Comparison of ENCODE assay signal across 13 cellular contexts in the genomic region with DNA sequence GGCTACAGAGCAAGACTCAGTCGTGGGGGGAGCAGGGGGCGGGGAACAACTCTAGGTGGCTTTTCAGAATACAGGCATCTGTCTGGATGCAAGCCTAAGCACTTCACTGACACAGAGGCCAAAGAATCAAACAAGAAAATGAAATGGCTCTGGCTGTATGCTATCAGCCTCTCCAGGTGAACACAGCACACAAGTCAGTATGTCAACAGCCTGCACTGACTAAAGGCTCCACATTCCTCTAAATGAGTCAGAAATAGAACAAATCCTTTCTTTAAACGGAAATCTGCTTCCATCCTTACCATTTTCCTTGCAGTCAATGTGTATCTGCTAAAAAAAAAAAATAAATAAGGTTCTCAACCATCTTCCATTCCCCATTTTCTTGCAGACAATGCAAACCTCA.
DNase-seq lines count a peak whose midpoint lies in the region; ATAC-seq, FAIRE-seq and TF ChIP-seq lines count a peak whose summit lies in the region.
"Had no signal": no experiment of that assay in that cellular context is flagged by ENCODE, and none has a peak within 500 bp of the region (broad histone marks: within the 10 kb centered on the region; RNA-seq: fewer than 3 reads in every experiment).

No MANE protein-coding gene starts in this region.

- H3K4me3 ChIP-seq in PC-3 (ENCODE audit: low read length) (no peak overlapping the region), fibroblast of mammary gland (ENCODE audit: control insufficient read depth, low read depth, low read length) (no peak overlapping the region), spleen (no peak overlapping the region)
- H3K4me3 ChIP-seq: breast epithelium had no signal

- H3K4me1 Mint-ChIP-seq in natural killer cell, result no peaks in the 10 kb centered on the region

- DNase-seq in GM12891 (ENCODE audit: insufficient read length, low spot score) (no peak), PC-3 (peak; percentile 64), fibroblast of mammary gland (ENCODE audit: low read depth) (peak; percentile 26), spleen (no peak), DMS 273 treated with DMSO at 0.1 percent for 48 hours (lab: John Stamatoyannopoulos, UW) (no peak), natural killer cell (no peak)
- no peak for DNase-seq in activated CD4-positive, alpha-beta T cell treated with anti-CD3 and anti-CD28 coated beads for 48 hours
- DNase-seq: activated CD8-positive, alpha-beta memory T cell treated with anti-CD3 and anti-CD28 coated beads for 24 hours; CD8-positive, alpha-beta memory T cell; NCI-H2171 had no signal

- intact Hi-C loops in PC-3 (cut with micrococcal nuclease) (loop anchor here (5.0 kb wide), 1 partner anchor 70 kb away; no protein-coding TSS in a partner anchor), spleen (cut with DNase I; ENCODE audit: low total_unique reads) (no loop called here), natural killer cell (cut with micrococcal nuclease) (no loop called here)

- no peaks in the 10 kb centered on the region for H3K27me3 ChIP-seq in PC-3 (ENCODE audit: low read length)
- no peaks in the 10 kb centered on the region for H3K27me3 ChIP-seq in spleen (replicated peaks in 1 of 7)
- H3K27me3 ChIP-seq: breast epithelium had no signal

- peak; percentile 33 for FAIRE-seq in GM12891 (lab: Jason Lieb, UNC)
- FAIRE-seq: endometrium, G401.6 had no signal

- TF ChIP-seq POLR2A in GM12891 (IDR thresholded peaks at IDR 0.05; ENCODE audit: low read depth, low read length) (no peak), spleen (IDR thresholded peaks at IDR 0.05) (no peak)

- CTCF ChIA-PET in PC-3 (lab: Charles Lee), result no interaction called here

- WGBS in spleen, 5 donors, result 82 to 99% (median 95%) methylated on average over 3 of the region's 3 CpGs

- H4K20me1 ChIP-seq in PC-3 (ENCODE audit: low read length), result no peaks in the 10 kb centered on the region

- no peak overlapping the region for H3K4me3 Mint-ChIP-seq in natural killer cell
- H3K4me3 Mint-ChIP-seq: CD8-positive, alpha-beta memory T cell had no signal

- no peaks in the 10 kb centered on the region for H3K79me2 ChIP-seq in PC-3 (ENCODE audit: low read length)

- H3K4me1 ChIP-seq in PC-3 (ENCODE audit: insufficient read depth, low read length) (peaks cover 15% of the 10 kb centered on the region), spleen (peaks cover 21 to 79% (median 56%) of the 10 kb centered on the region in 6 donors)
- H3K4me1 ChIP-seq: breast epithelium had no signal

- H3K36me3 Mint-ChIP-seq in natural killer cell, result no peaks in the 10 kb centered on the region

- no peaks in the 10 kb centered on the region for H3F3A ChIP-seq in PC-3 (ENCODE audit: low read length, unreplicated experiment)

- no peak overlapping the region for H2AFZ ChIP-seq in PC-3 (ENCODE audit: low read length)

- TF ChIP-seq CTCF in PC-3 (conservative IDR thresholded peaks at IDR 0.05; ENCODE audit: low read depth, low read length) (no peak), fibroblast of mammary gland (conservative IDR thresholded peaks at IDR 0.05; ENCODE audit: control insufficient read depth, insufficient read depth, low read depth, low read length) (no peak), spleen (IDR thresholded peaks at IDR 0.05 in 8 of 11, conservative IDR thresholded peaks at IDR 0.05 in 3 of 11) (no peak), natural killer cell (IDR thresholded peaks at IDR 0.05) (no peak)

- no peaks in the 10 kb centered on the region for H3K9me3 Mint-ChIP-seq in natural killer cell
- H3K9me3 Mint-ChIP-seq: CD8-positive, alpha-beta memory T cell had no signal

- POLR2A ChIA-PET in PC-3 (lab: Charles Lee; ENCODE audit: unreplicated experiment), result no interaction called here

- no peak overlapping the region for H3K27ac ChIP-seq in PC-3 (ENCODE audit: low read length)
- peak overlapping the region in 6 of 8 donors; percentile 76 to 87 (median 80) for H3K27ac ChIP-seq in spleen
- H3K27ac ChIP-seq: breast epithelium had no signal

- BruUV-seq in PC-3 (replicated peaks; lab: Mats Ljungman, UMichigan), result no TSS peak

- ATAC-seq in PC-3 (peak; percentile 95), natural killer cell (no peak)

- peaks cover 9% of the 10 kb centered on the region; the same call in 1 of the 2 replicates for H3K36me3 ChIP-seq in PC-3 (ENCODE audit: low read depth, low read length)
- peaks cover 0 to 63% (median 3%) of the 10 kb centered on the region in 6 donors for H3K36me3 ChIP-seq in spleen

- H3K9me3 ChIP-seq in PC-3 (ENCODE audit: low read length) (no peaks in the 10 kb centered on the region), spleen (no peaks in the 10 kb centered on the region)
- H3K9me3 ChIP-seq: breast epithelium had no signal

- H3K27ac Mint-ChIP-seq in natural killer cell, result no peak overlapping the region
- H3K27ac Mint-ChIP-seq: CD8-positive, alpha-beta memory T cell had no signal

- H3K9me2 ChIP-seq in PC-3 (replicated peaks; ENCODE audit: low read length), result no peaks in the 10 kb centered on the region

- no peaks in the 10 kb centered on the region for H3K27me3 Mint-ChIP-seq in natural killer cell (ENCODE audit: low read depth in 2 of 2)
- H3K27me3 Mint-ChIP-seq: CD8-positive, alpha-beta memory T cell had no signal

- H3K9ac ChIP-seq in PC-3 (ENCODE audit: low read length), result no peak overlapping the region

- H3K4me2 ChIP-seq in PC-3 (ENCODE audit: low read length), result no peak overlapping the region

TF ChIP-seq in GM12891, 5 proteins besides CTCF, POLR2A, EP300 and RAD21:
- TF ChIP-seq SPI1 (IDR thresholded peaks at IDR 0.05; ENCODE audit: low read depth, low read length) (no peak), PAX5 (IDR thresholded peaks at IDR 0.05; ENCODE audit: insufficient read depth, low read length, severe bottlenecking) (no peak), TAF1 (IDR thresholded peaks at IDR 0.05; ENCODE audit: low read depth, low read length) (no peak), POU2F2 (IDR thresholded peaks at IDR 0.05; ENCODE audit: low read depth, low read length) (no peak), POLR2AphosphoS5 (IDR thresholded peaks at IDR 0.05; ENCODE audit: low read depth, low read length) (no peak)

Comparison
In these comparisons a context has a peak if more than half of its experiments do, and no peak if none do; other contexts are left out.
1. DNase-seq: peak in PC-3 (single experiment) and fibroblast of mammary gland (single experiment); none in GM12891 (single experiment), spleen (single experiment), DMS 273 treated with DMSO at 0.1 percent for 48 hours (single experiment), natural killer cell (single experiment) and activated CD4-positive, alpha-beta T cell treated with anti-CD3 and anti-CD28 coated beads for 48 hours (single experiment).